In the genomic region with DNA sequence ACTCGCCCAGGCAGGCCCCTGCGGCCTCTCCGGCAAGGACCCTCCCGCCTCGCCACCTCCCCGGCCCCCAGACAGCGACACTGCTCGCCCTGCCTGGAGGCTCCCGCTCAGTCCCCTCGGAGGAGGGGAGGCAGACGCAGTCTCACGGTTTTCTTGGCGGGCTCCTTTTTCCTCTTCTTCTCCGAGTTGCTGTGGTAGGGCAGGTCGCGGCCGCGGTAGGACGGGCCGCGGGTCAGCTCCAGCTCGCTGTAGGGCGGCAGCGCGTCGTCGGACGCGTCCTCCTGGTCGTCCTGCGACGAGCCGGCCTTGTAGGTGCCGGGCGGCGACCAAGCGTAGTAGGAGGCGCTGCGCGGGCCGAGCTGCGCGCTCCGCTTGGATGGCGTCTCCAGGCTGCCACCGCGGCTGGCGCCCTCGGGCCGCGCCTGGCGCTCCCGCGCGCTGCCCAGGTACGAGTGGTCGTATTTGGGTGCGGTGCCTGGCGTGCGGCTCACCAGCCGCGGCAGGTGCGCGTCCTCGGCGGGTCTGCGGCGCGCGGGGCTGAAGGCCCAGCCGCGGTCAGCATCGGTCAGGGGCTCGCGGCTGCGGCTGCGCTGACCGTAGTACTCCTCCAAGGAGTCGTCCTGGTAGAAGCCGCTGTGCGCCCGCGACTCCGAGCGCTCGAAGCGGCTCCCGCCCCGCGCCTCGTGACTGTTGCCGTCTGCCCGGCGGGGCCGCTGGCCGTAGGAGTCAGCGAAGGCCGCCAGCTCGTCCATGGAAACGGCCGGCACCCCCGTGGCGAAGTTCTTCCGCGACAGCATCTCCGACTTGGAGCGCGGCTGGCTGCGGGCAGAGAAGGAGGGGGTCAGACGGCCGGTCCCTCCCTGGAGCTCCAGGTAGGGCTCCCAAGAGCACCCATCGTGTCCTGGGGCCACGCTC, we compare ENCODE assay signal across 1 cellular context.
A peak's percentile ranks its signal among the peaks of the same experiment; 100 is the strongest.
TF ChIP-seq lines count a peak whose summit lies in the region.

No MANE protein-coding gene starts in this region.

TF ChIP-seq in WTC11, 78 proteins besides CTCF, POLR2A, EP300 and RAD21 (continued from another document):
- TF ChIP-seq, protein P1, sequence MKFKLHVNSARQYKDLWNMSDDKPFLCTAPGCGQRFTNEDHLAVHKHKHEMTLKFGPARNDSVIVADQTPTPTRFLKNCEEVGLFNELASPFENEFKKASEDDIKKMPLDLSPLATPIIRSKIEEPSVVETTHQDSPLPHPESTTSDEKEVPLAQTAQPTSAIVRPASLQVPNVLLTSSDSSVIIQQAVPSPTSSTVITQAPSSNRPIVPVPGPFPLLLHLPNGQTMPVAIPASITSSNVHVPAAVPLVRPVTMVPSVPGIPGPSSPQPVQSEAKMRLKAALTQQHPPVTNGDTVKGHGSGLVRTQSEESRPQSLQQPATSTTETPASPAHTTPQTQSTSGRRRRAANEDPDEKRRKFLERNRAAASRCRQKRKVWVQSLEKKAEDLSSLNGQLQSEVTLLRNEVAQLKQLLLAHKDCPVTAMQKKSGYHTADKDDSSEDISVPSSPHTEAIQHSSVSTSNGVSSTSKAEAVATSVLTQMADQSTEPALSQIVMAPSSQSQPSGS (CRISPR knock-in tag; IDR thresholded peaks at IDR 0.05; ENCODE audit: borderline replicate concordance, low read depth) = no peak
- TF ChIP-seq KAT7 (CRISPR knock-in tag; IDR thresholded peaks at IDR 0.05; ENCODE audit: borderline replicate concordance) (0 out of 2 replicates have a peak, but pooled peaks have one; percentile 33), MYBL2 (CRISPR knock-in tag; IDR thresholded peaks at IDR 0.05) (peak; percentile 66), TEAD1 (CRISPR knock-in tag; IDR thresholded peaks at IDR 0.05) (peak; percentile 62; the same call in 1 of the 2 replicates), CBFB (CRISPR knock-in tag; IDR thresholded peaks at IDR 0.05; ENCODE audit: low read depth) (no peak), FOXP1 (CRISPR knock-in tag; IDR thresholded peaks at IDR 0.05; ENCODE audit: borderline replicate concordance) (peak; percentile 94; the same call in 1 of the 2 replicates)
- TF ChIP-seq, protein P2, sequence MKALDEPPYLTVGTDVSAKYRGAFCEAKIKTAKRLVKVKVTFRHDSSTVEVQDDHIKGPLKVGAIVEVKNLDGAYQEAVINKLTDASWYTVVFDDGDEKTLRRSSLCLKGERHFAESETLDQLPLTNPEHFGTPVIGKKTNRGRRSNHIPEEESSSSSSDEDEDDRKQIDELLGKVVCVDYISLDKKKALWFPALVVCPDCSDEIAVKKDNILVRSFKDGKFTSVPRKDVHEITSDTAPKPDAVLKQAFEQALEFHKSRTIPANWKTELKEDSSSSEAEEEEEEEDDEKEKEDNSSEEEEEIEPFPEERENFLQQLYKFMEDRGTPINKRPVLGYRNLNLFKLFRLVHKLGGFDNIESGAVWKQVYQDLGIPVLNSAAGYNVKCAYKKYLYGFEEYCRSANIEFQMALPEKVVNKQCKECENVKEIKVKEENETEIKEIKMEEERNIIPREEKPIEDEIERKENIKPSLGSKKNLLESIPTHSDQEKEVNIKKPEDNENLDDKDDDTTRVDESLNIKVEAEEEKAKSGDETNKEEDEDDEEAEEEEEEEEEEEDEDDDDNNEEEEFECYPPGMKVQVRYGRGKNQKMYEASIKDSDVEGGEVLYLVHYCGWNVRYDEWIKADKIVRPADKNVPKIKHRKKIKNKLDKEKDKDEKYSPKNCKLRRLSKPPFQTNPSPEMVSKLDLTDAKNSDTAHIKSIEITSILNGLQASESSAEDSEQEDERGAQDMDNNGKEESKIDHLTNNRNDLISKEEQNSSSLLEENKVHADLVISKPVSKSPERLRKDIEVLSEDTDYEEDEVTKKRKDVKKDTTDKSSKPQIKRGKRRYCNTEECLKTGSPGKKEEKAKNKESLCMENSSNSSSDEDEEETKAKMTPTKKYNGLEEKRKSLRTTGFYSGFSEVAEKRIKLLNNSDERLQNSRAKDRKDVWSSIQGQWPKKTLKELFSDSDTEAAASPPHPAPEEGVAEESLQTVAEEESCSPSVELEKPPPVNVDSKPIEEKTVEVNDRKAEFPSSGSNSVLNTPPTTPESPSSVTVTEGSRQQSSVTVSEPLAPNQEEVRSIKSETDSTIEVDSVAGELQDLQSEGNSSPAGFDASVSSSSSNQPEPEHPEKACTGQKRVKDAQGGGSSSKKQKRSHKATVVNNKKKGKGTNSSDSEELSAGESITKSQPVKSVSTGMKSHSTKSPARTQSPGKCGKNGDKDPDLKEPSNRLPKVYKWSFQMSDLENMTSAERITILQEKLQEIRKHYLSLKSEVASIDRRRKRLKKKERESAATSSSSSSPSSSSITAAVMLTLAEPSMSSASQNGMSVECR (CRISPR knock-in tag; IDR thresholded peaks at IDR 0.05; ENCODE audit: borderline replicate concordance) = peak; percentile 39
- TF ChIP-seq, protein P3, sequence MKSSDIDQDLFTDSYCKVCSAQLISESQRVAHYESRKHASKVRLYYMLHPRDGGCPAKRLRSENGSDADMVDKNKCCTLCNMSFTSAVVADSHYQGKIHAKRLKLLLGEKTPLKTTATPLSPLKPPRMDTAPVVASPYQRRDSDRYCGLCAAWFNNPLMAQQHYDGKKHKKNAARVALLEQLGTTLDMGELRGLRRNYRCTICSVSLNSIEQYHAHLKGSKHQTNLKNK (CRISPR knock-in tag; IDR thresholded peaks at IDR 0.05) = no peak
- TF ChIP-seq, protein P4, sequence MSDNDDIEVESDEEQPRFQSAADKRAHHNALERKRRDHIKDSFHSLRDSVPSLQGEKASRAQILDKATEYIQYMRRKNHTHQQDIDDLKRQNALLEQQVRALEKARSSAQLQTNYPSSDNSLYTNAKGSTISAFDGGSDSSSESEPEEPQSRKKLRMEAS (CRISPR knock-in tag; IDR thresholded peaks at IDR 0.05) = peak; percentile 90
- TF ChIP-seq, protein P5, sequence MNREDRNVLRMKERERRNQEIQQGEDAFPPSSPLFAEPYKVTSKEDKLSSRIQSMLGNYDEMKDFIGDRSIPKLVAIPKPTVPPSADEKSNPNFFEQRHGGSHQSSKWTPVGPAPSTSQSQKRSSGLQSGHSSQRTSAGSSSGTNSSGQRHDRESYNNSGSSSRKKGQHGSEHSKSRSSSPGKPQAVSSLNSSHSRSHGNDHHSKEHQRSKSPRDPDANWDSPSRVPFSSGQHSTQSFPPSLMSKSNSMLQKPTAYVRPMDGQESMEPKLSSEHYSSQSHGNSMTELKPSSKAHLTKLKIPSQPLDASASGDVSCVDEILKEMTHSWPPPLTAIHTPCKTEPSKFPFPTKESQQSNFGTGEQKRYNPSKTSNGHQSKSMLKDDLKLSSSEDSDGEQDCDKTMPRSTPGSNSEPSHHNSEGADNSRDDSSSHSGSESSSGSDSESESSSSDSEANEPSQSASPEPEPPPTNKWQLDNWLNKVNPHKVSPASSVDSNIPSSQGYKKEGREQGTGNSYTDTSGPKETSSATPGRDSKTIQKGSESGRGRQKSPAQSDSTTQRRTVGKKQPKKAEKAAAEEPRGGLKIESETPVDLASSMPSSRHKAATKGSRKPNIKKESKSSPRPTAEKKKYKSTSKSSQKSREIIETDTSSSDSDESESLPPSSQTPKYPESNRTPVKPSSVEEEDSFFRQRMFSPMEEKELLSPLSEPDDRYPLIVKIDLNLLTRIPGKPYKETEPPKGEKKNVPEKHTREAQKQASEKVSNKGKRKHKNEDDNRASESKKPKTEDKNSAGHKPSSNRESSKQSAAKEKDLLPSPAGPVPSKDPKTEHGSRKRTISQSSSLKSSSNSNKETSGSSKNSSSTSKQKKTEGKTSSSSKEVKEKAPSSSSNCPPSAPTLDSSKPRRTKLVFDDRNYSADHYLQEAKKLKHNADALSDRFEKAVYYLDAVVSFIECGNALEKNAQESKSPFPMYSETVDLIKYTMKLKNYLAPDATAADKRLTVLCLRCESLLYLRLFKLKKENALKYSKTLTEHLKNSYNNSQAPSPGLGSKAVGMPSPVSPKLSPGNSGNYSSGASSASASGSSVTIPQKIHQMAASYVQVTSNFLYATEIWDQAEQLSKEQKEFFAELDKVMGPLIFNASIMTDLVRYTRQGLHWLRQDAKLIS (CRISPR knock-in tag; IDR thresholded peaks at IDR 0.05; ENCODE audit: borderline replicate concordance) = 0 out of 2 replicates have a peak, but pooled peaks have one; percentile 17
- TF ChIP-seq, protein P6, sequence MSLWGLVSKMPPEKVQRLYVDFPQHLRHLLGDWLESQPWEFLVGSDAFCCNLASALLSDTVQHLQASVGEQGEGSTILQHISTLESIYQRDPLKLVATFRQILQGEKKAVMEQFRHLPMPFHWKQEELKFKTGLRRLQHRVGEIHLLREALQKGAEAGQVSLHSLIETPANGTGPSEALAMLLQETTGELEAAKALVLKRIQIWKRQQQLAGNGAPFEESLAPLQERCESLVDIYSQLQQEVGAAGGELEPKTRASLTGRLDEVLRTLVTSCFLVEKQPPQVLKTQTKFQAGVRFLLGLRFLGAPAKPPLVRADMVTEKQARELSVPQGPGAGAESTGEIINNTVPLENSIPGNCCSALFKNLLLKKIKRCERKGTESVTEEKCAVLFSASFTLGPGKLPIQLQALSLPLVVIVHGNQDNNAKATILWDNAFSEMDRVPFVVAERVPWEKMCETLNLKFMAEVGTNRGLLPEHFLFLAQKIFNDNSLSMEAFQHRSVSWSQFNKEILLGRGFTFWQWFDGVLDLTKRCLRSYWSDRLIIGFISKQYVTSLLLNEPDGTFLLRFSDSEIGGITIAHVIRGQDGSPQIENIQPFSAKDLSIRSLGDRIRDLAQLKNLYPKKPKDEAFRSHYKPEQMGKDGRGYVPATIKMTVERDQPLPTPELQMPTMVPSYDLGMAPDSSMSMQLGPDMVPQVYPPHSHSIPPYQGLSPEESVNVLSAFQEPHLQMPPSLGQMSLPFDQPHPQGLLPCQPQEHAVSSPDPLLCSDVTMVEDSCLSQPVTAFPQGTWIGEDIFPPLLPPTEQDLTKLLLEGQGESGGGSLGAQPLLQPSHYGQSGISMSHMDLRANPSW (CRISPR knock-in tag; conservative IDR thresholded peaks at IDR 0.05; ENCODE audit: low read depth) = no peak
